ENCODE assay signal across 36 cellular contexts in genomic region chr19:37948362-37948761, GRCh38. TPM values are rescaled to one million over a fixed set of nuclear protein-coding genes. Genes with fewer than 3 reads are reported as not detected.
A peak's percentile ranks its signal among the peaks of the same experiment; 100 is the strongest.
DNase-seq lines count a peak whose midpoint lies in the region; ATAC-seq and TF ChIP-seq lines count a peak whose summit lies in the region.
"Had no signal": no experiment of that assay in that cellular context is flagged by ENCODE, and none has a peak within 500 bp of the region (broad histone marks: within the 10 kb centered on the region; RNA-seq: fewer than 3 reads in every experiment).

No MANE protein-coding gene starts in this region.

- no peak overlapping the region for H3K27ac ChIP-seq in left lung
- no peak overlapping the region for H3K27ac ChIP-seq in stomach
- H3K27ac ChIP-seq: 22Rv1, esophagus squamous epithelium, heart right ventricle, suprapubic skin had no signal

- peaks cover 23% of the 10 kb centered on the region for H3K36me3 Mint-ChIP-seq in activated T-cell treated with anti-CD3 and anti-CD28 coated beads, Interleukin-2, amount 50 U/mL, for 24 hours (ENCODE audit: low read depth)
- H3K36me3 Mint-ChIP-seq in activated T-cell treated with anti-CD3 and anti-CD28 coated beads, Interleukin-2, amount 50 U/mL, for 72 hours (ENCODE audit: insufficient read depth in 2 of 2) = no peaks in the 10 kb centered on the region
- peaks cover 24% of the 10 kb centered on the region for H3K36me3 Mint-ChIP-seq in activated B cell treated with CpG ODN at 0.5 μM for 24 hours (ENCODE audit: low read depth)
- H3K36me3 Mint-ChIP-seq in type B pancreatic cell = peaks cover 13% of the 10 kb centered on the region

- H3K27me3 ChIP-seq in left lung = no peaks in the 10 kb centered on the region
- H3K27me3 ChIP-seq in stomach = no peaks in the 10 kb centered on the region
- H3K27me3 ChIP-seq: esophagus squamous epithelium, heart right ventricle, suprapubic skin had no signal

- peaks cover 1% of the 10 kb centered on the region for H3K4me1 Mint-ChIP-seq in activated T-cell treated with anti-CD3 and anti-CD28 coated beads, Interleukin-2, amount 50 U/mL, for 24 hours (ENCODE audit: low read depth)
- no peaks in the 10 kb centered on the region for H3K4me1 Mint-ChIP-seq in activated T-cell treated with anti-CD3 and anti-CD28 coated beads, Interleukin-2, amount 50 U/mL, for 72 hours (ENCODE audit: low read depth)
- H3K4me1 Mint-ChIP-seq in activated B cell treated with CpG ODN at 0.5 μM for 24 hours = peaks cover 66% of the 10 kb centered on the region
- H3K4me1 Mint-ChIP-seq in type B pancreatic cell (ENCODE audit: unreplicated experiment) = peaks cover 14% of the 10 kb centered on the region

- H3K4me3 Mint-ChIP-seq in activated T-cell treated with anti-CD3 and anti-CD28 coated beads, Interleukin-2, amount 50 U/mL, for 24 hours = no peak overlapping the region
- H3K4me3 Mint-ChIP-seq in activated T-cell treated with anti-CD3 and anti-CD28 coated beads, Interleukin-2, amount 50 U/mL, for 72 hours = no peak overlapping the region
- H3K4me3 Mint-ChIP-seq in activated B cell treated with CpG ODN at 0.5 μM for 24 hours (no peak overlapping the region), type B pancreatic cell (no peak overlapping the region)
- H3K4me3 Mint-ChIP-seq: activated T-helper 1 cell treated with anti-CD3 and anti-CD28 coated beads, Interleukin-12 subunit alpha, Interleukin-12 subunit beta, Interleukin-2, Interleukin-4 antibody, amounts not matched to agents 30 ng/mL and 10 ng/mL and 1 ng/mL, durations not matched to agents 14 hours and 24 hours and 36 hours; CD14-positive monocyte; nephron had no signal

- no peaks in the 10 kb centered on the region for H3K27me3 Mint-ChIP-seq in activated T-cell treated with anti-CD3 and anti-CD28 coated beads, Interleukin-2, amount 50 U/mL, for 24 hours
- H3K27me3 Mint-ChIP-seq in activated T-cell treated with anti-CD3 and anti-CD28 coated beads, Interleukin-2, amount 50 U/mL, for 72 hours (ENCODE audit: low read depth) = no peaks in the 10 kb centered on the region
- H3K27me3 Mint-ChIP-seq in activated B cell treated with CpG ODN at 0.5 μM for 24 hours (no peaks in the 10 kb centered on the region), type B pancreatic cell (no peaks in the 10 kb centered on the region)

- peak overlapping the region; percentile 44 for H3K27ac Mint-ChIP-seq in activated T-cell treated with anti-CD3 and anti-CD28 coated beads, Interleukin-2, amount 50 U/mL, for 24 hours
- H3K27ac Mint-ChIP-seq in activated T-cell treated with anti-CD3 and anti-CD28 coated beads, Interleukin-2, amount 50 U/mL, for 72 hours = no peak overlapping the region
- H3K27ac Mint-ChIP-seq in activated B cell treated with CpG ODN at 0.5 μM for 24 hours = peak overlapping the region; percentile 90
- no peak overlapping the region for H3K27ac Mint-ChIP-seq in type B pancreatic cell
- H3K27ac Mint-ChIP-seq: activated T-helper 1 cell treated with anti-CD3 and anti-CD28 coated beads, Interleukin-12 subunit alpha, Interleukin-12 subunit beta, Interleukin-2, Interleukin-4 antibody, amounts not matched to agents 30 ng/mL and 10 ng/mL and 1 ng/mL, durations not matched to agents 14 hours and 24 hours and 36 hours had no signal

- H3K36me3 ChIP-seq in left lung (no peaks in the 10 kb centered on the region), stomach (no peaks in the 10 kb centered on the region)
- H3K36me3 ChIP-seq: esophagus squamous epithelium, heart right ventricle, suprapubic skin had no signal

- peaks cover 0 to 8% of the 10 kb centered on the region in 2 donors for H3K4me1 ChIP-seq in left lung
- H3K4me1 ChIP-seq in stomach = peaks cover 14 to 52% (median 24%) of the 10 kb centered on the region in 4 donors

- H3K4me3 ChIP-seq in left lung (no peak overlapping the region), stomach (no peak overlapping the region)
- H3K4me3 ChIP-seq: esophagus squamous epithelium, heart right ventricle, mucosa of descending colon, suprapubic skin had no signal

- TF ChIP-seq CTCF in activated B cell treated with CpG ODN at 0.5 μM for 24 hours (IDR thresholded peaks at IDR 0.05) (no peak), left lung (IDR thresholded peaks at IDR 0.05) (no peak), stomach (IDR thresholded peaks at IDR 0.05) (no peak), type B pancreatic cell (conservative IDR thresholded peaks at IDR 0.05) (no peak)

- intact Hi-C loops in activated B cell treated with CpG ODN at 0.5 μM for 24 hours (cut with micrococcal nuclease) (no loop called here), left lung (cut with DNase I) (no loop called here), stomach (cut with DNase I; ENCODE audit: low total_unique reads) (no loop called here)

- TF ChIP-seq POLR2A in stomach (IDR thresholded peaks at IDR 0.05) = no peak

- WGBS in stomach, 5 donors = 68 to 88% (median 72%) methylated on average over 6 of the region's 6 CpGs

- TF ChIP-seq EP300 in stomach (IDR thresholded peaks at IDR 0.05) = no peak

- no peak for DNase-seq in activated T-cell treated with anti-CD3 and anti-CD28 coated beads, Interleukin-2, amount 50 U/mL, for 24 hours
- DNase-seq in activated T-cell treated with anti-CD3 and anti-CD28 coated beads, Interleukin-2, amount 50 U/mL, for 72 hours = no peak
- DNase-seq in activated B cell treated with CpG ODN at 0.5 μM for 24 hours (no peak), left lung (no peak), stomach (peak; percentile 2), cortex of kidney (lab: John Stamatoyannopoulos, UW) (no peak), type B pancreatic cell (ENCODE audit: extremely low spot score, unreplicated experiment) (no peak)
- DNase-seq: activated CD4-positive, alpha-beta T cell treated with anti-CD3 and anti-CD28 coated beads, Interleukin-2, amount 50 U/mL, for 48 hours; activated naive CD4-positive, alpha-beta T cell treated with Interleukin-2 at 50 U/mL for 16 hours; Calu3; esophagus squamous epithelium; foreskin melanocyte; heart right ventricle; Karpas-422; kidney; mucosa of descending colon; NCI-H1417 treated with DMSO at 0.1 percent for 48 hours; NCI-H2081 treated with DMSO at 0.1 percent for 48 hours; NCI-H345; RPMI8226; stimulated activated naive CD4-positive, alpha-beta T cell; T-helper 1 cell had no signal

- no peaks in the 10 kb centered on the region for H3K9me3 ChIP-seq in left lung
- no peaks in the 10 kb centered on the region for H3K9me3 ChIP-seq in stomach
- H3K9me3 ChIP-seq: esophagus squamous epithelium, heart right ventricle, mucosa of descending colon, suprapubic skin had no signal

- ATAC-seq in activated T-cell treated with anti-CD3 and anti-CD28 coated beads, Interleukin-2, amount 50 U/mL, for 72 hours (replicated peaks in 1 of 2) = no peak
- ATAC-seq in activated B cell treated with CpG ODN at 0.5 μM for 24 hours (ENCODE audit: low read depth) = no peak
- peak; percentile 85 for ATAC-seq in left lung
- ATAC-seq in HG03571 (IDR thresholded peaks at IDR 0.05; ENCODE audit: unreplicated experiment) = no peak
- ATAC-seq: activated CD4-positive, CD25-positive, alpha-beta regulatory T cell treated with anti-CD3 and anti-CD28 coated beads, Interleukin-2, amount 50 U/mL, for 24 hours; heart right ventricle; mucosa of descending colon had no signal

- CTCF ChIA-PET in activated B cell treated with CpG ODN at 0.5 μM for 24 hours (lab: Charles Lee) = interaction anchor here (0.7 kb wide), 1 partner anchor 46 kb away, joined by 5 read pairs; no protein-coding TSS in a partner anchor

- H3K9me3 Mint-ChIP-seq in activated T-cell treated with anti-CD3 and anti-CD28 coated beads, Interleukin-2, amount 50 U/mL, for 24 hours = no peaks in the 10 kb centered on the region
- no peaks in the 10 kb centered on the region for H3K9me3 Mint-ChIP-seq in activated T-cell treated with anti-CD3 and anti-CD28 coated beads, Interleukin-2, amount 50 U/mL, for 72 hours
- H3K9me3 Mint-ChIP-seq in activated B cell treated with CpG ODN at 0.5 μM for 24 hours (no peaks in the 10 kb centered on the region), type B pancreatic cell (no peaks in the 10 kb centered on the region)
- H3K9me3 Mint-ChIP-seq: activated T-helper 1 cell treated with anti-CD3 and anti-CD28 coated beads, Interleukin-12 subunit alpha, Interleukin-12 subunit beta, Interleukin-2, Interleukin-4 antibody, amounts not matched to agents 30 ng/mL and 10 ng/mL and 1 ng/mL, durations not matched to agents 14 hours and 24 hours and 36 hours had no signal

- POLR2A ChIA-PET in activated B cell treated with CpG ODN at 0.5 μM for 24 hours (lab: Charles Lee) = interaction anchor here (0.7 to 2.2 kb wide), 3 partner anchors 15 to 23 kb away, joined by 5 to 11 read pairs (median 7); no protein-coding TSS in a partner anchor

RNA-seq across cellular contexts. Expression of gene SIPA1L3, which starts 41.4 kb away (rescaled TPM):
- total RNA-seq in activated T-cell treated with anti-CD3 and anti-CD28 coated beads, Interleukin-2, amount 50 U/mL, for 72 hours = 10 to 100 TPM; 12.8 TPM
- total RNA-seq in activated B cell treated with CpG ODN at 0.5 μM for 24 hours (120 and 145 TPM in 2 replicates), left lung (10 to 100 TPM; 37.2 to 59.0 TPM), stomach (100 to 1,000 TPM in 1 of 5 donors, 10 to 100 TPM in 4; 24.1 to 211 (median 26.3) TPM), type B pancreatic cell (ENCODE audit: low replicate concordance) (53.7 and 62.6 TPM in 2 replicates)
- polyA plus RNA-seq in stomach = 1 to 10 TPM; 2.9 to 7.5 (median 7.2) TPM

RNA-seq across cellular contexts. Expression of gene WDR87, which starts 42.0 kb away (rescaled TPM):
- not detected for total RNA-seq in activated T-cell treated with anti-CD3 and anti-CD28 coated beads, Interleukin-2, amount 50 U/mL, for 72 hours
- not detected in 2 replicates for total RNA-seq in activated B cell treated with CpG ODN at 0.5 μM for 24 hours
- total RNA-seq in left lung = not detected
- under 1 TPM in 1 of 5 donors, not detected in 4; 0.14 TPM for total RNA-seq in stomach
- polyA plus RNA-seq in stomach = not detected
- total RNA-seq in type B pancreatic cell (ENCODE audit: low replicate concordance) = not detected in 2 replicates
- total RNA-seq: activated T-helper 1 cell treated with anti-CD3 and anti-CD28 coated beads, Interleukin-12 subunit alpha, Interleukin-12 subunit beta, Interleukin-2, Interleukin-4 antibody, amounts not matched to agents 30 ng/mL and 10 ng/mL and 1 ng/mL, durations not matched to agents 14 hours and 24 hours and 36 hours; Calu3; dermis microvascular lymphatic vessel endothelial cell; esophagus squamous epithelium; H4; kidney; lower leg skin; mucosa of descending colon; osteoblast; SK-MEL-5; skeletal muscle tissue; suprapubic skin had no signal
- polyA plus RNA-seq: adipose tissue, CD14-positive monocyte, heart right ventricle had no signal

Comparison
In these comparisons a context has a peak if more than half of its experiments do, and no peak if none do; other contexts are left out.
1. H3K27ac Mint-ChIP-seq: peak in activated T-cell treated with anti-CD3 and anti-CD28 coated beads, Interleukin-2, amount 50 U/mL, for 24 hours (single experiment) and activated B cell treated with CpG ODN at 0.5 μM for 24 hours (single experiment); none in activated T-cell treated with anti-CD3 and anti-CD28 coated beads, Interleukin-2, amount 50 U/mL, for 72 hours (single experiment) and type B pancreatic cell (single experiment).